ENCODE assay signal across 8 cellular contexts in the genomic region with DNA sequence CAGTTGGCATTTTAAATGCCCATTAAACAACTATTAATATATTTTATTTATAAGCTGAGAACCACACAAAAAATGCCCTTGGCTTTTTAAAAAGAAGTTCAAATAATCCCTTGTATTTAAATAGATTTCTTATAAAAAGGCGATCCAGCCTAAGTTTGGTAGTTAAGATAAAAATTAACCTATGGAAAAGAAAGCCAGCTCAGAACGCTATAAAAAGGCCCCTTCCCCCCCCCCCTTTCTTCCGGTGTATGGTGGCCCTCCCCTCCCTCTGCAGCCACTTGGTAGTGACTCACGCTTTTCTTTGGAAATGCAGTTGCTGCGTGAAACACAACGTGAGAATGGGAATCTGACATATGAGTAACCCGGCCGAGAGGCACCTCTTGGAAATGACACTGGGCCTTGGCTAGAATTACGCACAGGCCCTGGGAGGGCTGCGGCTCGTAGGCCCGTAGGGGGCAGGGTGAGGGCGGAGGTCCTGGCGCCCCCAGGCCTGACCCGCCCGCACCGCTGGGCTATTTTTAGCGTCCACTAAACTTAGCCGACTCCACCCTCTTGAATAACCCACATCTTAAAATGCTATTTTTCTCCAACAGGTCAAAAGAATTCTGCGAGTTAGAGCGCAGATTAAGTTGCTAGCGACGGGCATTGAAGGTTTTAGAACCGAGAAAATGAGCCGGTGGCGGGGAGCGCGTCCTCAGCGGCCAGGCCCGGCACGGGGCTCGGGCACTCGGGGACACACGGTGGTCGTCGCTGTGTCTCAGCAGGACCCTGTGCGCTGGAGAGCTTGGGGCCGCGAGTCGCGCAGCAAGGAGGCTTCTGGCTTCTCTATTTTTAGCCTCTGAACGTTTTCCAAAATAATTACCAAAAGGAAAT.
DNase-seq lines count a peak whose midpoint lies in the region; ATAC-seq and TF ChIP-seq lines count a peak whose summit lies in the region.

No MANE protein-coding gene starts in this region.

- CTCF ChIA-PET in Caco-2 (lab: Charles Lee) = no interaction called here

- H3K4me1 Mint-ChIP-seq in Caco-2 (ENCODE audit: low read depth, unreplicated experiment) (no peaks in the 10 kb centered on the region), brain (peaks cover 61% of the 10 kb centered on the region)

- no peak overlapping the region for H2AFZ ChIP-seq in Loucy (ENCODE audit: low read length)

- H3K9me2 ChIP-seq in Loucy (replicated peaks; ENCODE audit: low read depth, low read length) = no peaks in the 10 kb centered on the region

- H3K9me3 Mint-ChIP-seq in Caco-2 (ENCODE audit: unreplicated experiment) = no peaks in the 10 kb centered on the region
- peaks cover 0 to 7% (median 3%) of the 10 kb centered on the region in 5 experiments for H3K9me3 Mint-ChIP-seq in brain

- peak; percentile 74 to 99 (median 87) for TF ChIP-seq EP300 in sigmoid colon (IDR thresholded peaks at IDR 0.05)

- H3K4me3 ChIP-seq in Caco-2 (ENCODE audit: low read depth, low read length) (peak overlapping the region; percentile 41), Loucy (ENCODE audit: low read length, poor library complexity, severe bottlenecking) (peak overlapping the region; percentile 77), iPS-18a (ENCODE audit: low read length) (peak overlapping the region; percentile 72), sigmoid colon (peak overlapping the region; percentile 30 to 52 (median 48))

- DNase-seq in Caco-2 (peak; percentile 67 to 83), T1000 (lab: John Stamatoyannopoulos, UW) (peak; percentile 90), sigmoid colon (peak; percentile 96)

- ATAC-seq in GM21717 (IDR thresholded peaks at IDR 0.05; ENCODE audit: unreplicated experiment) (peak; percentile 30), HG03039 (IDR thresholded peaks at IDR 0.05; ENCODE audit: unreplicated experiment) (no peak)

- H3K9ac ChIP-seq in Loucy (ENCODE audit: low read depth, low read length, poor library complexity, severe bottlenecking) (peak overlapping the region; percentile 95), iPS-18a (ENCODE audit: low read length) (peak overlapping the region; percentile 46)

- TF ChIP-seq POLR2A in sigmoid colon (IDR thresholded peaks at IDR 0.05) = no peak

- 0 to 1% methylated on average over 42 of the region's 42 CpGs for WGBS in sigmoid colon, 2 donors

- H3K36me3 Mint-ChIP-seq in Caco-2 (ENCODE audit: insufficient read depth, unreplicated experiment) (peaks cover 9% of the 10 kb centered on the region), brain (no peaks in the 10 kb centered on the region)

- peak in 1 of 2 experiments; percentile 5 for TF ChIP-seq CTCF in Caco-2 (IDR thresholded peaks at IDR 0.05; ENCODE audit: insufficient read depth in 1 of 2, low read depth in 1 of 2, low read length in 1 of 2, severe bottlenecking in 1 of 2, unreplicated experiment in 1 of 2)
- TF ChIP-seq CTCF in Loucy (conservative IDR thresholded peaks at IDR 0.05; ENCODE audit: low read length) = peak; percentile 10; the same call in 1 of the 2 replicates
- TF ChIP-seq CTCF in brain (conservative IDR thresholded peaks at IDR 0.05) = no peak
- peak in 2 of 4 experiments; percentile 7 to 21 for TF ChIP-seq CTCF in sigmoid colon (IDR thresholded peaks at IDR 0.05)

- H3K27me3 ChIP-seq in Caco-2 (replicated peaks; ENCODE audit: control insufficient read depth, insufficient read depth, low read length) (no peaks in the 10 kb centered on the region), Loucy (ENCODE audit: insufficient read depth, low read length, poor library complexity, severe bottlenecking) (no peaks in the 10 kb centered on the region), iPS-18a (ENCODE audit: control insufficient read depth, insufficient read depth, low read length) (peaks cover 42% of the 10 kb centered on the region), sigmoid colon (no peaks in the 10 kb centered on the region)

- peaks cover 18% of the 10 kb centered on the region for H3K79me2 ChIP-seq in Loucy (ENCODE audit: insufficient read depth, low read length)

- H4K20me1 ChIP-seq in Loucy (ENCODE audit: insufficient read depth, low read length, poor library complexity, severe bottlenecking) = no peaks in the 10 kb centered on the region

- H3K4me1 ChIP-seq in Caco-2 (peaks cover 35% of the 10 kb centered on the region), Loucy (ENCODE audit: insufficient read depth, low read length, poor library complexity, severe bottlenecking) (peaks cover 75% of the 10 kb centered on the region), iPS-18a (ENCODE audit: control insufficient read depth, low read depth, low read length) (peaks cover 10% of the 10 kb centered on the region), sigmoid colon (peaks cover 0 to 60% (median 58%) of the 10 kb centered on the region in 4 donors)

- H3K27me3 Mint-ChIP-seq in Caco-2 (ENCODE audit: insufficient read depth, unreplicated experiment) (no peaks in the 10 kb centered on the region), brain (peaks cover 14% of the 10 kb centered on the region)

- BruUV-seq in Caco-2 (replicated peaks; lab: Mats Ljungman, UMichigan) = TSS peak; percentile 92

- no peak overlapping the region for H3K27ac ChIP-seq in iPS-18a (ENCODE audit: low read length)
- H3K27ac ChIP-seq in sigmoid colon = peak overlapping the region; percentile 94 to 99 (median 96)

- peak overlapping the region; percentile 82 for H3K4me2 ChIP-seq in Loucy (ENCODE audit: low read depth, low read length, poor library complexity, severe bottlenecking)

- H3K36me3 ChIP-seq in Caco-2 (ENCODE audit: control insufficient read depth, insufficient read depth, low read length) (no peaks in the 10 kb centered on the region), Loucy (ENCODE audit: insufficient read depth, low read length) (no peaks in the 10 kb centered on the region), iPS-18a (ENCODE audit: control insufficient read depth, low read depth, low read length) (no peaks in the 10 kb centered on the region), sigmoid colon (no peaks in the 10 kb centered on the region)

- POLR2A ChIA-PET in Caco-2 (lab: Charles Lee) = interaction anchor here (0.7 kb wide), 1 partner anchor 801 kb away, joined by 3 read pairs; no protein-coding TSS in a partner anchor

- H3K4me3 Mint-ChIP-seq in Caco-2 (ENCODE audit: unreplicated experiment) (peak overlapping the region; percentile 86), brain (peak overlapping the region; percentile 84 to 86 (median 85))

- H3K9me3 ChIP-seq in Caco-2 (no peaks in the 10 kb centered on the region), Loucy (ENCODE audit: insufficient read depth, low read depth, low read length) (no peaks in the 10 kb centered on the region), iPS-18a (ENCODE audit: control insufficient read depth, low read depth, low read length) (no peaks in the 10 kb centered on the region), sigmoid colon (no peaks in the 10 kb centered on the region)

- H3K27ac Mint-ChIP-seq in Caco-2 (ENCODE audit: unreplicated experiment) = peak overlapping the region; percentile 96
- H3K27ac Mint-ChIP-seq in brain = peak overlapping the region; percentile 85 to 93 (median 91)

- peaks cover 20% of the 10 kb centered on the region for H3F3A ChIP-seq in Loucy (ENCODE audit: low read depth)

- intact Hi-C loops in Caco-2 (cut with micrococcal nuclease; ENCODE audit: unreplicated experiment) = loop anchor here (10.0 kb wide), 1 partner anchor 158 kb away; no protein-coding TSS in a partner anchor
- intact Hi-C loops in sigmoid colon (cut with DNase I) = loop anchor here (1.0 to 5.0 kb wide), 4 partner anchors 76 to 230 kb away; partner anchors contain the start of genes AUH and NFIL3
